ENCODE assay signal across 18 cellular contexts in the genomic region with DNA sequence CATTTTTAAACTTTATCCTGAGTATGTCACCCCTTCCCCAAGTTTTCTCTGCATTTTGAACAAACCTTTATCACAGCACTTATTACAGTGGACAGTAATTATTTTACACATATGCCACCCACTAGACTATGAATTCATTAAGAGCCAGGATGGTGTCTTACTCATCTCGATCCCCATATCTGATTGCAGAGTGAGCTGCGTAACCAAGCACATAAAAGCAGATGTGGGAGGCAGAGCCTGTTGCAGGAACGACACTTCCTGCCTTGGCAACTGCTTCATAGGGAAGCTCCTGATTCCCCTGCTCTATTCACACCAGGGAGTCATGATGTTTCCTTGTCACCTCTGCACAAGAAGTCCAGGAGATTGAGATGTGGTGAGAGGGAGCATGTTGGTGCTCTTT.
"Had no signal": no experiment of that assay in that cellular context is flagged by ENCODE, and none has a peak within 500 bp of the region (broad histone marks: within the 10 kb centered on the region; RNA-seq: fewer than 3 reads in every experiment).

No MANE protein-coding gene starts in this region.

- H2AFZ ChIP-seq: hepatocyte had no signal

- H3K36me3 ChIP-seq: left ventricle myocardium inferior, transverse colon, vagina had no signal

- H3K27ac ChIP-seq: hepatocyte, left ventricle myocardium inferior, skin epidermis, transverse colon, vagina had no signal

- H3K36me3 Mint-ChIP-seq: activated naive CD4-positive, alpha-beta T cell treated with anti-CD3 and anti-CD28 coated beads, Interleukin-2, amount 50 U/mL, for 72 hours; memory B cell; natural killer cell had no signal

- H3K9me3 Mint-ChIP-seq: activated CD4-positive, alpha-beta T cell treated with anti-CD3 and anti-CD28 coated beads, Interleukin-2, amount 10 ng/mL, durations not matched to agents 7 days and 5 days; activated naive CD4-positive, alpha-beta T cell treated with anti-CD3 and anti-CD28 coated beads, Interleukin-2, amount 50 U/mL, for 72 hours; memory B cell; natural killer cell had no signal

- DNase-seq: activated CD4-positive, alpha-beta T cell treated with anti-CD3 and anti-CD28 coated beads, Interleukin-2, amount 10 ng/mL, durations not matched to agents 7 days and 5 days; activated CD4-positive, CD25-positive, alpha-beta regulatory T cell; activated CD8-positive, alpha-beta memory T cell treated with anti-CD3 and anti-CD28 coated beads, Interleukin-2, amount 50 U/mL, for 48 hours; activated gamma-delta T cell; activated T-cell treated with anti-CD3 and anti-CD28 coated beads, Interleukin-2, amount 50 U/mL, for 72 hours; erythroblast; islet precursor cell; left ventricle myocardium inferior; natural killer cell; stimulated activated CD4-positive, alpha-beta T cell treated with anti-CD3 and anti-CD28 coated beads, Interleukin-4, amount 100 ng/mL, for 4 hours; stimulated activated CD8-positive, alpha-beta memory T cell treated with anti-CD3 and anti-CD28 coated beads, Interleukin-4, amount 100 ng/mL, for 48 hours; stimulated activated naive CD8-positive, alpha-beta T cell treated with anti-CD3 and anti-CD28 coated beads, Interleukin-15, Interleukin-2, amounts not matched to agents 100 U/mL and 50 U/mL, for 24 hours; transverse colon had no signal

- H3K4me1 ChIP-seq: left ventricle myocardium inferior, transverse colon, vagina had no signal

- H3K27me3 ChIP-seq: hepatocyte, transverse colon, vagina had no signal

- H3K4me2 ChIP-seq: hepatocyte had no signal

- H3K4me1 Mint-ChIP-seq: activated CD4-positive, alpha-beta T cell treated with anti-CD3 and anti-CD28 coated beads, Interleukin-2, amount 10 ng/mL, durations not matched to agents 7 days and 5 days; memory B cell; natural killer cell had no signal

- ATAC-seq: activated naive CD4-positive, alpha-beta T cell treated with anti-CD3 and anti-CD28 coated beads, Interleukin-2, amount 50 U/mL, for 72 hours; activated T-cell treated with anti-CD3 and anti-CD28 coated beads, Interleukin-2, amount 50 U/mL, for 72 hours; natural killer cell; stimulated activated naive CD8-positive, alpha-beta T cell treated with anti-CD3 and anti-CD28 coated beads, Interleukin-15, Interleukin-2, amounts not matched to agents 100 U/mL and 50 U/mL, for 24 hours had no signal

- H3K4me3 Mint-ChIP-seq: activated CD4-positive, alpha-beta T cell treated with anti-CD3 and anti-CD28 coated beads, Interleukin-2, amount 10 ng/mL, durations not matched to agents 7 days and 5 days; activated T-cell treated with anti-CD3 and anti-CD28 coated beads, Interleukin-2, amount 50 U/mL, for 72 hours; memory B cell; natural killer cell had no signal

- H3K9me3 ChIP-seq: left ventricle myocardium inferior, transverse colon, vagina had no signal

- H3K27ac Mint-ChIP-seq: activated CD4-positive, alpha-beta T cell treated with anti-CD3 and anti-CD28 coated beads, Interleukin-2, amount 10 ng/mL, durations not matched to agents 7 days and 5 days; activated naive CD4-positive, alpha-beta T cell treated with anti-CD3 and anti-CD28 coated beads, Interleukin-2, amount 50 U/mL, for 72 hours; activated T-cell treated with anti-CD3 and anti-CD28 coated beads, Interleukin-2, amount 50 U/mL, for 72 hours; memory B cell; natural killer cell had no signal

- H3K79me2 ChIP-seq: hepatocyte had no signal

- H3K4me3 ChIP-seq: hepatocyte, left ventricle myocardium inferior, skin epidermis, transverse colon, vagina had no signal
